Comparison of ENCODE assay signal across 14 cellular contexts in the genomic region with DNA sequence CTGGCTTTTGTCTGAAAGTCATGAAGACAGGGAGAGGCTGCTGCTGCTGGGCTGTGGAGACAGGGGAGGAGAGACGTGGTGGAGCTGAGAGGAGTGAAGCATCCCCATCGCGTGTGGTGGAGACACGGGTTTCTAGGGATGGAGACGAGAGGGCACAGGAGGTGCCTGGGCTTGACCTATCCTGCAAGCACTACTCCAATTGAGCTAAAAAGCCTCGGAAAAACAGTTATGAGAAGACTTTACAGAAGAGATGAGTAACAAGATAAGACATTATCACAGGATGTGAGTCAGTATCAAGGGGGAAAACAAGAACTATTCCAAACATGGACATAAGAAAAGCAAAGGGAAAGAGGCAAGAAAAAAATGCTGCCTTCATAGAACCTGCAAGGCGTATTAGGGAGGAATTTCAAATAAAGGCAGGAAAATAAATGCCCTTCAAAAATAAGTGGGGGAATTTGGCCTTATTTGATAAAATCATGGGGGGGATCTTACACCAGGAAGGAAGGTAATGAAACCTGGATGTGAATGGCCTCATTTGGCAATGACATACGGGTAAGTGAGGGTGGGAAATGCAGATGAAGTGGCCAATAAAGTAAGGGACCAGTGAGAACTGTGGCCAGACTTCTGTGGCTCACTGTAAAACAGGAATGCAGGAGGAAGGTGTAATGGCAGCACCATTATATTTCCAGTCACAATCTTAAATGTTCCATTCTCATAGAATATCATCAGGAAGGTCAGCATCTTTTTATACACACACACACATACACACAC.
DNase-seq lines count a peak whose midpoint lies in the region; ATAC-seq and TF ChIP-seq lines count a peak whose summit lies in the region.
"Had no signal": no experiment of that assay in that cellular context is flagged by ENCODE, and none has a peak within 500 bp of the region (broad histone marks: within the 10 kb centered on the region; RNA-seq: fewer than 3 reads in every experiment).

No MANE protein-coding gene starts in this region.

- TF ChIP-seq POLR2A in adrenal gland (IDR thresholded peaks at IDR 0.05) (no peak), gastroesophageal sphincter (IDR thresholded peaks at IDR 0.05) (no peak)

- H3K4me3 ChIP-seq in right atrium auricular region (no peak overlapping the region), adrenal gland (no peak overlapping the region), gastroesophageal sphincter (no peak overlapping the region)
- H3K4me3 ChIP-seq: left lung had no signal

- no peak for TF ChIP-seq EP300 in gastroesophageal sphincter (IDR thresholded peaks at IDR 0.05)

- 38 to 51% (median 45%) methylated on average over 8 of the region's 8 CpGs for WGBS in adrenal gland, 4 donors
- 53 to 71% methylated on average over 3 to 8 of the region's 8 CpGs for WGBS in gastroesophageal sphincter (ENCODE audit: low coverage in 1 of 2), 2 donors

- intact Hi-C loops in Right ventricle myocardium superior (cut with DNase I): no loop called here
- intact Hi-C loops in adrenal gland (cut with DNase I): no loop called here

- no peaks in the 10 kb centered on the region for H3K27me3 ChIP-seq in right atrium auricular region
- H3K27me3 ChIP-seq in adrenal gland: no peaks in the 10 kb centered on the region
- H3K27me3 ChIP-seq in gastroesophageal sphincter: no peaks in the 10 kb centered on the region
- H3K27me3 ChIP-seq: left lung had no signal

- ATAC-seq in Right ventricle myocardium superior (ENCODE audit: poor library complexity) (peak; percentile 39), HG03159 (IDR thresholded peaks at IDR 0.05; ENCODE audit: unreplicated experiment) (no peak), HG03097 (IDR thresholded peaks at IDR 0.05; ENCODE audit: low FRiP score, unreplicated experiment) (no peak), HG02571 (IDR thresholded peaks at IDR 0.05; ENCODE audit: unreplicated experiment) (no peak), gastroesophageal sphincter (no peak)
- ATAC-seq: activated T-helper 17 cell treated with anti-CD3 and anti-CD28 coated beads, Interleukin-2, amount 50 U/mL, for 72 hours; left lung had no signal

- DNase-seq in Right ventricle myocardium superior (no peak), right atrium auricular region (ENCODE audit: low spot score) (no peak), adrenal gland (peak in 2 of 7 donors; percentile 26 to 47), glomerular endothelial cell (ENCODE audit: extremely low read depth, low read depth, low spot score) (peak; percentile 82)
- DNase-seq: activated CD4-positive, alpha-beta T cell treated with anti-CD3 and anti-CD28 coated beads, Interleukin-2, amount 10 ng/mL, durations not matched to agents 7 days and 5 days; Calu3; left lung; NCI-H1417 treated with DMSO at 0.1 percent for 48 hours; NCI-H510A treated with DMSO at 0.1 percent for 48 hours had no signal

- H3K9me3 ChIP-seq in right atrium auricular region: peaks cover 0 to 7% of the 10 kb centered on the region in 2 donors
- no peaks in the 10 kb centered on the region for H3K9me3 ChIP-seq in adrenal gland (replicated peaks in 1 of 3)
- no peaks in the 10 kb centered on the region for H3K9me3 ChIP-seq in gastroesophageal sphincter

- H3K27ac ChIP-seq in right atrium auricular region (peak overlapping the region in 1 of 2 donors; percentile 27), adrenal gland (peak overlapping the region in 3 of 5 donors; percentile 44 to 63 (median 59)), gastroesophageal sphincter (no peak overlapping the region)
- H3K27ac ChIP-seq: left lung had no signal

- no peak for TF ChIP-seq CTCF in right atrium auricular region (IDR thresholded peaks at IDR 0.05)
- no peak for TF ChIP-seq CTCF in adrenal gland (IDR thresholded peaks at IDR 0.05)
- TF ChIP-seq CTCF in gastroesophageal sphincter (IDR thresholded peaks at IDR 0.05): no peak

- H3K4me1 ChIP-seq in right atrium auricular region (no peaks in the 10 kb centered on the region), adrenal gland (replicated peaks in 1 of 2) (peaks cover 4 to 14% of the 10 kb centered on the region in 2 donors), gastroesophageal sphincter (no peaks in the 10 kb centered on the region)
- H3K4me1 ChIP-seq: left lung had no signal

- H3K36me3 ChIP-seq in right atrium auricular region: peaks cover 82% of the 10 kb centered on the region
- H3K36me3 ChIP-seq in adrenal gland (replicated peaks in 1 of 2): no peaks in the 10 kb centered on the region
- peaks cover 0 to 36% of the 10 kb centered on the region in 2 donors for H3K36me3 ChIP-seq in gastroesophageal sphincter

Comparison
In these comparisons a context has a peak if more than half of its experiments do, and no peak if none do; other contexts are left out.
1. H3K27ac ChIP-seq: peak in adrenal gland (3 of 5); none in gastroesophageal sphincter (0 of 4).